ENCODE assay signal across 8 cellular contexts in genomic region chr2:69012310-69013122, GRCh38. TPM values are rescaled to one million over a fixed set of nuclear protein-coding genes. Genes with fewer than 3 reads are reported as not detected.
DNase-seq lines count a peak whose midpoint lies in the region; ATAC-seq and TF ChIP-seq lines count a peak whose summit lies in the region.

No MANE protein-coding gene starts in this region.

- DNase-seq in COLO668 (lab: John Stamatoyannopoulos, UW; ENCODE audit: unreplicated experiment), result peak; percentile 65
- no peak for DNase-seq in HEK293T (ENCODE audit: extremely low spot score)
- DNase-seq in activated T-helper 1 cell treated with anti-CD3 and anti-CD28 coated beads, Interleukin-12 subunit alpha, Interleukin-12 subunit beta, Interleukin-2, Interleukin-4 antibody, amounts not matched to agents 30 ng/mL and 10 ng/mL and 1 ng/mL, durations not matched to agents 14 hours and 24 hours and 36 hours (ENCODE audit: low spot score), result peak; percentile 8
- peak; percentile 65 for DNase-seq in foreskin melanocyte
- DNase-seq in type B pancreatic cell (ENCODE audit: extremely low spot score, unreplicated experiment), result peak; percentile 78

- H4K20me1 ChIP-seq in OCI-LY1 (ENCODE audit: insufficient read depth, low read length) (no peaks in the 10 kb centered on the region), neural cell (ENCODE audit: insufficient read depth) (no peaks in the 10 kb centered on the region)

- H3K9me3 ChIP-seq in OCI-LY1 (ENCODE audit: low read length) (no peaks in the 10 kb centered on the region), neural cell (ENCODE audit: low read length) (no peaks in the 10 kb centered on the region)

- H3K9me2 ChIP-seq in OCI-LY1 (ENCODE audit: low read depth, low read length), result no peaks in the 10 kb centered on the region
- no peaks in the 10 kb centered on the region for H3K9me2 ChIP-seq in neural cell (ENCODE audit: insufficient read depth, low read length)

- H3K4me3 ChIP-seq in OCI-LY1 (ENCODE audit: low read depth, low read length, poor library complexity, severe bottlenecking), result no peak overlapping the region
- peak overlapping the region; percentile 94 for H3K4me3 ChIP-seq in neural cell (ENCODE audit: low read length)

- CTCF ChIA-PET in HEK293T (lab: Yijun Ruan, JAX), result interaction anchor here (0.6 to 0.7 kb wide), 3 partner anchors 13 to 303 kb away, joined by 3 to 4 read pairs (median 3); no protein-coding TSS in a partner anchor

- peaks cover 5% of the 10 kb centered on the region; the same call in 1 of the 2 replicates for H3K27me3 ChIP-seq in OCI-LY1 (ENCODE audit: insufficient read depth, low read length)
- H3K27me3 ChIP-seq in neural cell (ENCODE audit: insufficient read depth, low read depth, low read length), result no peaks in the 10 kb centered on the region

- no peaks in the 10 kb centered on the region for H3K9me3 Mint-ChIP-seq in activated T-helper 1 cell treated with anti-CD3 and anti-CD28 coated beads, Interleukin-12 subunit alpha, Interleukin-12 subunit beta, Interleukin-2, Interleukin-4 antibody, amounts not matched to agents 30 ng/mL and 10 ng/mL and 1 ng/mL, durations not matched to agents 14 hours and 24 hours and 36 hours
- no peaks in the 10 kb centered on the region for H3K9me3 Mint-ChIP-seq in type B pancreatic cell

- H3K9ac ChIP-seq in OCI-LY1 (ENCODE audit: low read length), result no peak overlapping the region
- H3K9ac ChIP-seq in neural cell (ENCODE audit: low read length), result peak overlapping the region; percentile 86

- H3K4me2 ChIP-seq in OCI-LY1 (ENCODE audit: low read length) (no peak overlapping the region), neural cell (ENCODE audit: low read length) (peak overlapping the region; percentile 41)

- peaks cover 55% of the 10 kb centered on the region for H3K27me3 Mint-ChIP-seq in activated T-helper 1 cell treated with anti-CD3 and anti-CD28 coated beads, Interleukin-12 subunit alpha, Interleukin-12 subunit beta, Interleukin-2, Interleukin-4 antibody, amounts not matched to agents 30 ng/mL and 10 ng/mL and 1 ng/mL, durations not matched to agents 14 hours and 24 hours and 36 hours (ENCODE audit: insufficient read depth)
- peaks cover 44% of the 10 kb centered on the region for H3K27me3 Mint-ChIP-seq in type B pancreatic cell

- H3K27ac ChIP-seq in OCI-LY1 (ENCODE audit: low read depth, low read length, poor library complexity, severe bottlenecking) (no peak overlapping the region), neural cell (ENCODE audit: low read length) (peak overlapping the region; percentile 68)

- H3K4me1 Mint-ChIP-seq in activated T-helper 1 cell treated with anti-CD3 and anti-CD28 coated beads, Interleukin-12 subunit alpha, Interleukin-12 subunit beta, Interleukin-2, Interleukin-4 antibody, amounts not matched to agents 30 ng/mL and 10 ng/mL and 1 ng/mL, durations not matched to agents 14 hours and 24 hours and 36 hours (ENCODE audit: low read depth), result peaks cover 13% of the 10 kb centered on the region
- peaks cover 15% of the 10 kb centered on the region for H3K4me1 Mint-ChIP-seq in type B pancreatic cell (ENCODE audit: unreplicated experiment)

- H3K27ac Mint-ChIP-seq in activated T-helper 1 cell treated with anti-CD3 and anti-CD28 coated beads, Interleukin-12 subunit alpha, Interleukin-12 subunit beta, Interleukin-2, Interleukin-4 antibody, amounts not matched to agents 30 ng/mL and 10 ng/mL and 1 ng/mL, durations not matched to agents 14 hours and 24 hours and 36 hours, result peak overlapping the region; percentile 7
- H3K27ac Mint-ChIP-seq in type B pancreatic cell, result peak overlapping the region; percentile 50

- H3K36me3 ChIP-seq in OCI-LY1 (ENCODE audit: insufficient read depth, low read length), result no peaks in the 10 kb centered on the region
- H3K36me3 ChIP-seq in neural cell (ENCODE audit: insufficient read depth, low read length), result no peaks in the 10 kb centered on the region

- intact Hi-C loops in activated T-helper 1 cell treated with anti-CD3 and anti-CD28 coated beads, Interleukin-12 subunit alpha, Interleukin-12 subunit beta, Interleukin-2, Interleukin-4 antibody, amounts not matched to agents 30 ng/mL and 10 ng/mL and 1 ng/mL, durations not matched to agents 14 hours and 24 hours and 36 hours (cut with micrococcal nuclease), result loop anchor here (1.0 to 5.0 kb wide), 2 partner anchors 37 to 70 kb away; no protein-coding TSS in a partner anchor

- TF ChIP-seq CTCF in OCI-LY1 (IDR thresholded peaks at IDR 0.05; ENCODE audit: low read length) (peak; percentile 63), neural cell (IDR thresholded peaks at IDR 0.05; ENCODE audit: poor library complexity, severe bottlenecking) (peak; percentile 79), type B pancreatic cell (conservative IDR thresholded peaks at IDR 0.05) (peak; percentile 88)

- no peaks in the 10 kb centered on the region for H3K36me3 Mint-ChIP-seq in activated T-helper 1 cell treated with anti-CD3 and anti-CD28 coated beads, Interleukin-12 subunit alpha, Interleukin-12 subunit beta, Interleukin-2, Interleukin-4 antibody, amounts not matched to agents 30 ng/mL and 10 ng/mL and 1 ng/mL, durations not matched to agents 14 hours and 24 hours and 36 hours (ENCODE audit: low read depth)
- peaks cover 4% of the 10 kb centered on the region for H3K36me3 Mint-ChIP-seq in type B pancreatic cell

- no peak for ATAC-seq in HG02870 (IDR thresholded peaks at IDR 0.05; ENCODE audit: unreplicated experiment)

- H3K79me2 ChIP-seq in OCI-LY1 (ENCODE audit: insufficient read depth, low read length) (no peaks in the 10 kb centered on the region), neural cell (replicated peaks; ENCODE audit: insufficient read depth, low read length) (peaks cover 33% of the 10 kb centered on the region)

- H3K4me3 Mint-ChIP-seq in activated T-helper 1 cell treated with anti-CD3 and anti-CD28 coated beads, Interleukin-12 subunit alpha, Interleukin-12 subunit beta, Interleukin-2, Interleukin-4 antibody, amounts not matched to agents 30 ng/mL and 10 ng/mL and 1 ng/mL, durations not matched to agents 14 hours and 24 hours and 36 hours, result peak overlapping the region; percentile 81
- H3K4me3 Mint-ChIP-seq in type B pancreatic cell, result peak overlapping the region; percentile 88

- H2AFZ ChIP-seq in OCI-LY1 (ENCODE audit: low read length) (no peak overlapping the region), neural cell (ENCODE audit: low read depth, low read length) (peak overlapping the region; percentile 92)

- TF ChIP-seq EP300 in neural cell (conservative IDR thresholded peaks at IDR 0.05; ENCODE audit: poor library complexity, severe bottlenecking), result no peak

- POLR2A ChIA-PET in HEK293T (lab: Yijun Ruan, JAX), result interaction anchor here (1.0 kb wide), 1 partner anchor 69 kb away, joined by 3 read pairs; no protein-coding TSS in a partner anchor

- peak; percentile 70 for TF ChIP-seq RAD21 in neural cell (conservative IDR thresholded peaks at IDR 0.05)

- H3K4me1 ChIP-seq in OCI-LY1 (ENCODE audit: insufficient read depth, low read length, severe bottlenecking), result no peaks in the 10 kb centered on the region

- H3F3A ChIP-seq in OCI-LY1 (ENCODE audit: insufficient read depth, low read length) (no peaks in the 10 kb centered on the region), neural cell (ENCODE audit: insufficient read depth, low read length, poor library complexity, severe bottlenecking) (no peaks in the 10 kb centered on the region)

TF ChIP-seq in HEK293T, 16 proteins besides CTCF, POLR2A, EP300 and RAD21:
- TF ChIP-seq ARNT (IDR thresholded peaks at IDR 0.05) (no peak), SUZ12 (IDR thresholded peaks at IDR 0.05) (no peak), LEF1 (IDR thresholded peaks at IDR 0.05; ENCODE audit: borderline replicate concordance) (no peak), FOXM1 (IDR thresholded peaks at IDR 0.05; ENCODE audit: borderline replicate concordance) (0 out of 2 replicates have a peak, but pooled peaks have one; percentile 47), FOXA1 (IDR thresholded peaks at IDR 0.05) (no peak), TARDBP (IDR thresholded peaks at IDR 0.05) (peak; percentile 98), SP1 (IDR thresholded peaks at IDR 0.05) (no peak)
TF ChIP-seq in HEK293T: peak in this region for 2.

RNA-seq across cellular contexts. Expression of gene ANTXR1, which starts 0.5 kb away (rescaled TPM):
- total RNA-seq in activated T-helper 1 cell treated with anti-CD3 and anti-CD28 coated beads, Interleukin-12 subunit alpha, Interleukin-12 subunit beta, Interleukin-2, Interleukin-4 antibody, amounts not matched to agents 30 ng/mL and 10 ng/mL and 1 ng/mL, durations not matched to agents 14 hours and 24 hours and 36 hours, result not detected in 2 replicates
- 4.9 and 5.2 TPM in 2 replicates for polyA plus RNA-seq in neural cell
- 16.6 and 17.8 TPM in 2 replicates for polyA minus RNA-seq in neural cell
- total RNA-seq in type B pancreatic cell (ENCODE audit: low replicate concordance), result 32.3 and 69.5 TPM in 2 replicates

RNA-seq across cellular contexts. Expression of gene GKN1, which starts 38.1 kb away (rescaled TPM):
- total RNA-seq in activated T-helper 1 cell treated with anti-CD3 and anti-CD28 coated beads, Interleukin-12 subunit alpha, Interleukin-12 subunit beta, Interleukin-2, Interleukin-4 antibody, amounts not matched to agents 30 ng/mL and 10 ng/mL and 1 ng/mL, durations not matched to agents 14 hours and 24 hours and 36 hours, result not detected in 2 replicates
- not detected in 2 replicates for polyA plus RNA-seq in neural cell
- not detected in 2 replicates for polyA minus RNA-seq in neural cell
- 0.36 and 1.7 TPM in 2 replicates for total RNA-seq in type B pancreatic cell (ENCODE audit: low replicate concordance)

RNA-seq across cellular contexts. Expression of gene GKN2, which starts 59.8 kb away (rescaled TPM):
- not detected in 2 replicates for total RNA-seq in activated T-helper 1 cell treated with anti-CD3 and anti-CD28 coated beads, Interleukin-12 subunit alpha, Interleukin-12 subunit beta, Interleukin-2, Interleukin-4 antibody, amounts not matched to agents 30 ng/mL and 10 ng/mL and 1 ng/mL, durations not matched to agents 14 hours and 24 hours and 36 hours
- not detected in 2 replicates for polyA plus RNA-seq in neural cell
- polyA minus RNA-seq in neural cell, result not detected in 2 replicates
- 0.92 TPM in 1 of 2 replicates, not detected in the other for total RNA-seq in type B pancreatic cell (ENCODE audit: low replicate concordance)

Comparison
In these comparisons a context has a peak if more than half of its experiments do, and no peak if none do; other contexts are left out.
1. RNA of gene ANTXR1, which starts 0.5 kb away (total RNA-seq): 32.3 to 69.5 TPM in type B pancreatic cell; not detected in activated T-helper 1 cell treated with anti-CD3 and anti-CD28 coated beads, Interleukin-12 subunit alpha, Interleukin-12 subunit beta, Interleukin-2, Interleukin-4 antibody, amounts not matched to agents 30 ng/mL and 10 ng/mL and 1 ng/mL, durations not matched to agents 14 hours and 24 hours and 36 hours; every median in the first group is over 10 times any median in the second.
2. Peak in every context shown above with its lines, with median percentiles within 50 percentile points of each other: CTCF ChIP-seq.